Comparison of ENCODE assay signal across 6 cellular contexts in the genomic region with DNA sequence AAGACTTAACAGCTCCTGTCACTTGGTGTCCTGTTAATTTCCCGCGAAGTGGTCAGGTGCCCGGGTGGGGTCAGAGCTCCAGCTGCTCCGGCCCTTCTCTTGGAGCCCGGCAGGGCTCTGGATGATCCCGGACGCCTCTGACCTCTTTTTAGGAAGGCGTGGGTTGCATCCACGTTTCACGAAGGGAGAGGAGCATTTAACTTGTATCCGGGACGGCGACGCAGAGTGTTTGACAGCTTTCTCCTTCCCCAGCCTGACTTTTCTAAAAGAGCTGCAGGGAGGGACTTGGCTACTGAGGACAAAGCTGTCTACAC. TPM values are rescaled to one million over a fixed set of nuclear protein-coding genes. Genes with fewer than 3 reads are reported as not detected.
DNase-seq lines count a peak whose midpoint lies in the region; ATAC-seq lines count a peak whose summit lies in the region.

No MANE protein-coding gene starts in this region.

- H3K9me3 ChIP-seq in T-helper 17 cell (ENCODE audit: control insufficient read depth, low read length, poor library complexity, severe bottlenecking) (no peaks in the 10 kb centered on the region), iPS-20b (ENCODE audit: insufficient read depth, low read depth, low read length) (peaks cover 22% of the 10 kb centered on the region), aorta (ENCODE audit: control insufficient read depth, low read length) (peaks cover 3% of the 10 kb centered on the region)

- H3K36me3 ChIP-seq in iPS-20b (ENCODE audit: insufficient read depth, low read depth, low read length), result peaks cover 13% of the 10 kb centered on the region
- H3K36me3 ChIP-seq in aorta (ENCODE audit: control insufficient read depth in 1 of 2, insufficient read depth in 2 of 2, low read length in 1 of 2), result peaks cover 4% of the 10 kb centered on the region in 2 donors

- H3K4me3 Mint-ChIP-seq in T-helper 17 cell, result peak overlapping the region; percentile 94

- no peak for DNase-seq in T-helper 17 cell
- DNase-seq in aorta, result no peak
- no peak for DNase-seq in OCI-M2 (lab: John Stamatoyannopoulos, UW; ENCODE audit: unreplicated experiment)

- ATAC-seq in GM18498 (IDR thresholded peaks at IDR 0.05; ENCODE audit: unreplicated experiment) (peak; percentile 15), T-helper 17 cell (no peak), aorta (ENCODE audit: low FRiP score) (peak; percentile 39), HG03139 (IDR thresholded peaks at IDR 0.05; ENCODE audit: unreplicated experiment) (no peak)

- intact Hi-C loops in aorta (cut with DNase I), result no loop called here

- H3K4me1 Mint-ChIP-seq in T-helper 17 cell, result peaks cover 2% of the 10 kb centered on the region

- WGBS in aorta, 2 donors, result 1 to 2% methylated on average over 14 of the region's 14 CpGs

- H3K36me3 Mint-ChIP-seq in T-helper 17 cell (ENCODE audit: low read depth), result peaks cover 3% of the 10 kb centered on the region

- H3K27ac ChIP-seq in iPS-20b (ENCODE audit: low read length) (no peak overlapping the region), aorta (ENCODE audit: low read depth in 1 of 2, low read length in 2 of 2) (no peak overlapping the region)

- H3K4me1 ChIP-seq in iPS-20b (ENCODE audit: insufficient read depth, low read length), result no peaks in the 10 kb centered on the region; the same call in 1 of the 2 replicates
- no peaks in the 10 kb centered on the region for H3K4me1 ChIP-seq in aorta (ENCODE audit: control insufficient read depth in 1 of 2, insufficient read depth in 2 of 2, low read length in 2 of 2)

- peak overlapping the region; percentile 94 for H3K4me3 ChIP-seq in iPS-20b (ENCODE audit: low read length)
- peak overlapping the region; percentile 59 to 97 for H3K4me3 ChIP-seq in aorta (ENCODE audit: low read length in 2 of 2)

- H3K27me3 Mint-ChIP-seq in T-helper 17 cell, result no peaks in the 10 kb centered on the region

- H3K27me3 ChIP-seq in iPS-20b (ENCODE audit: insufficient read depth, low read length) (no peaks in the 10 kb centered on the region), aorta (ENCODE audit: control insufficient read depth in 1 of 2, insufficient read depth in 2 of 2, low read length in 1 of 2) (no peaks in the 10 kb centered on the region)

- H3K9ac ChIP-seq in iPS-20b (ENCODE audit: low read depth, low read length), result peak overlapping the region; percentile 77; the same call in 1 of the 2 replicates

- peak overlapping the region; percentile 65 for H3K27ac Mint-ChIP-seq in T-helper 17 cell

RNA-seq across cellular contexts. Expression of gene ZNF155, which starts 0.7 kb away (rescaled TPM):
- total RNA-seq in T-helper 17 cell (1 to 10 TPM; 3.5 to 4.3 TPM), aorta (10 to 100 TPM in 1 of 2 donors, 1 to 10 TPM in 1; 7.1 to 10.8 TPM)
- polyA plus RNA-seq in aorta, result 1 to 10 TPM; 6.0 to 9.0 TPM

RNA-seq across cellular contexts. Expression of gene ZNF230, which starts 18.1 kb away (rescaled TPM):
- total RNA-seq in T-helper 17 cell, result 1 to 10 TPM; 2.0 to 2.6 TPM
- total RNA-seq in aorta, result 1 to 10 TPM; 4.2 to 6.0 TPM
- polyA plus RNA-seq in aorta, result 1 to 10 TPM in 1 of 2 donors, under 1 TPM in 1; 0.75 to 2.6 TPM

RNA-seq across cellular contexts. Expression of gene ZNF221, which starts 33.6 kb away (rescaled TPM):
- under 1 TPM; 0.16 to 0.40 TPM for total RNA-seq in T-helper 17 cell
- 1 to 10 TPM; 5.9 to 8.8 TPM for total RNA-seq in aorta
- 1 to 10 TPM; 1.2 to 3.8 TPM for polyA plus RNA-seq in aorta

RNA-seq across cellular contexts. Expression of gene ZNF222, which starts 40.5 kb away (rescaled TPM):
- total RNA-seq in T-helper 17 cell, result 1 to 10 TPM; 3.0 to 4.0 TPM
- 1 to 10 TPM; 4.1 to 4.4 TPM for total RNA-seq in aorta
- 1 to 10 TPM; 3.9 to 5.4 TPM for polyA plus RNA-seq in aorta

RNA-seq across cellular contexts. Expression of gene ZNF45, which starts 49.6 kb away (rescaled TPM):
- total RNA-seq in T-helper 17 cell, result 10 to 100 TPM in 1 of 2 donors, 1 to 10 TPM in 1; 7.1 to 11.0 TPM
- 10 to 100 TPM; 14.3 to 18.5 TPM for total RNA-seq in aorta
- 1 to 10 TPM; 3.4 to 9.0 TPM for polyA plus RNA-seq in aorta

Comparison
In these comparisons a context has a peak if more than half of its experiments do, and no peak if none do; other contexts are left out.
1. ATAC-seq: peak in GM18498 (single experiment) and aorta (single experiment); none in T-helper 17 cell (single experiment) and HG03139 (single experiment).
2. RNA of gene ZNF221, which starts 33.6 kb away (total RNA-seq): 5.9 to 8.8 TPM in aorta; 0.16 to 0.40 TPM in T-helper 17 cell; every median in the first group is over 4 times any median in the second.